In the genomic region with DNA sequence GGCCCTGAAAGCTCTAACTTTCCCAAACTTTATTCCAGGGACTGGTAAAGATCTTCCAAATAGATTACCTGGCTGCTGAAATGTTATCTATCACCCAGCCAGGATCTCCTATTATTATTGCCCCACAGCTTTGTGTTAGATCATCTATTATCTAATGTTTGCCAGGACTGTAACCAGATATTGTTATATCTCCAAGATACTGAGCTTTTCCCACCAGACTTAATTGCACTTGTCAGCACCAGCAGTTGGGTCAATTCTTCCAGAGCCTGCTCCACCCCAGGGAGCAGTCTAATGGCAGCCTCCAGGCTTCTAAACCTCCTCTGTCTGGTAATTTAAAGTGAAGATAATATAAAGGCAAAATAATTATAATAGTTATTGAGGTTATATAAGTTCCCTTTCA, we compare ENCODE assay signal across 2 cellular contexts.
TF ChIP-seq lines count a peak whose summit lies in the region.

No MANE protein-coding gene starts in this region.

TF ChIP-seq in GM23338, 12 proteins besides CTCF, POLR2A, EP300 and RAD21 (continues in another document):
- TF ChIP-seq, protein P1, sequence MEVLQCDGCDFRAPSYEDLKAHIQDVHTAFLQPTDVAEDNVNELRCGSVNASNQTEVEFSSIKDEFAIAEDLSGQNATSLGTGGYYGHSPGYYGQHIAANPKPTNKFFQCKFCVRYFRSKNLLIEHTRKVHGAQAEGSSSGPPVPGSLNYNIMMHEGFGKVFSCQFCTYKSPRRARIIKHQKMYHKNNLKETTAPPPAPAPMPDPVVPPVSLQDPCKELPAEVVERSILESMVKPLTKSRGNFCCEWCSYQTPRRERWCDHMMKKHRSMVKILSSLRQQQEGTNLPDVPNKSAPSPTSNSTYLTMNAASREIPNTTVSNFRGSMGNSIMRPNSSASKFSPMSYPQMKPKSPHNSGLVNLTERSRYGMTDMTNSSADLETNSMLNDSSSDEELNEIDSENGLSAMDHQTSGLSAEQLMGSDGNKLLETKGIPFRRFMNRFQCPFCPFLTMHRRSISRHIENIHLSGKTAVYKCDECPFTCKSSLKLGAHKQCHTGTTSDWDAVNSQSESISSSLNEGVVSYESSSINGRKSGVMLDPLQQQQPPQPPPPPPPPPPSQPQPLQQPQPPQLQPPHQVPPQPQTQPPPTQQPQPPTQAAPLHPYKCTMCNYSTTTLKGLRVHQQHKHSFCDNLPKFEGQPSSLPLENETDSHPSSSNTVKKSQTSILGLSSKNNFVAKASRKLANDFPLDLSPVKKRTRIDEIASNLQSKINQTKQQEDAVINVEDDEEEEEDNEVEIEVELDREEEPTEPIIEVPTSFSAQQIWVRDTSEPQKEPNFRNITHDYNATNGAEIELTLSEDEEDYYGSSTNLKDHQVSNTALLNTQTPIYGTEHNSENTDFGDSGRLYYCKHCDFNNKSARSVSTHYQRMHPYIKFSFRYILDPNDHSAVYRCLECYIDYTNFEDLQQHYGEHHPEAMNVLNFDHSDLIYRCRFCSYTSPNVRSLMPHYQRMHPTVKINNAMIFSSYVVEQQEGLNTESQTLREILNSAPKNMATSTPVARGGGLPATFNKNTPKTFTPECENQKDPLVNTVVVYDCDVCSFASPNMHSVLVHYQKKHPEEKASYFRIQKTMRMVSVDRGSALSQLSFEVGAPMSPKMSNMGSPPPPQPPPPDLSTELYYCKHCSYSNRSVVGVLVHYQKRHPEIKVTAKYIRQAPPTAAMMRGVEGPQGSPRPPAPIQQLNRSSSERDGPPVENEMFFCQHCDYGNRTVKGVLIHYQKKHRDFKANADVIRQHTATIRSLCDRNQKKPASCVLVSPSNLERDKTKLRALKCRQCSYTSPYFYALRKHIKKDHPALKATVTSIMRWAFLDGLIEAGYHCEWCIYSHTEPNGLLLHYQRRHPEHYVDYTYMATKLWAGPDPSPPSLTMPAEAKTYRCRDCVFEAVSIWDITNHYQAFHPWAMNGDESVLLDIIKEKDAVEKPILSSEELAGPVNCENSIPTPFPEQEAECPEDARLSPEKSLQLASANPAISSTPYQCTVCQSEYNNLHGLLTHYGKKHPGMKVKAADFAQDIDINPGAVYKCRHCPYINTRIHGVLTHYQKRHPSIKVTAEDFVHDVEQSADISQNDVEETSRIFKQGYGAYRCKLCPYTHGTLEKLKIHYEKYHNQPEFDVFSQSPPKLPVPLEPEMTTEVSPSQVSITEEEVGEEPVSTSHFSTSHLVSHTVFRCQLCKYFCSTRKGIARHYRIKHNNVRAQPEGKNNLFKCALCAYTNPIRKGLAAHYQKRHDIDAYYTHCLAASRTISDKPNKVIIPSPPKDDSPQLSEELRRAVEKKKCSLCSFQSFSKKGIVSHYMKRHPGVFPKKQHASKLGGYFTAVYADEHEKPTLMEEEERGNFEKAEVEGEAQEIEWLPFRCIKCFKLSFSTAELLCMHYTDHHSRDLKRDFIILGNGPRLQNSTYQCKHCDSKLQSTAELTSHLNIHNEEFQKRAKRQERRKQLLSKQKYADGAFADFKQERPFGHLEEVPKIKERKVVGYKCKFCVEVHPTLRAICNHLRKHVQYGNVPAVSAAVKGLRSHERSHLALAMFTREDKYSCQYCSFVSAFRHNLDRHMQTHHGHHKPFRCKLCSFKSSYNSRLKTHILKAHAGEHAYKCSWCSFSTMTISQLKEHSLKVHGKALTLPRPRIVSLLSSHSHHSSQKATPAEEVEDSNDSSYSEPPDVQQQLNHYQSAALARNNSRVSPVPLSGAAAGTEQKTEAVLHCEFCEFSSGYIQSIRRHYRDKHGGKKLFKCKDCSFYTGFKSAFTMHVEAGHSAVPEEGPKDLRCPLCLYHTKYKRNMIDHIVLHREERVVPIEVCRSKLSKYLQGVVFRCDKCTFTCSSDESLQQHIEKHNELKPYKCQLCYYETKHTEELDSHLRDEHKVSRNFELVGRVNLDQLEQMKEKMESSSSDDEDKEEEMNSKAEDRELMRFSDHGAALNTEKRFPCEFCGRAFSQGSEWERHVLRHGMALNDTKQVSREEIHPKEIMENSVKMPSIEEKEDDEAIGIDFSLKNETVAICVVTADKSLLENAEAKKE (CRISPR knock-in tag; IDR thresholded peaks at IDR 0.05), result no peak
- TF ChIP-seq, protein P2, sequence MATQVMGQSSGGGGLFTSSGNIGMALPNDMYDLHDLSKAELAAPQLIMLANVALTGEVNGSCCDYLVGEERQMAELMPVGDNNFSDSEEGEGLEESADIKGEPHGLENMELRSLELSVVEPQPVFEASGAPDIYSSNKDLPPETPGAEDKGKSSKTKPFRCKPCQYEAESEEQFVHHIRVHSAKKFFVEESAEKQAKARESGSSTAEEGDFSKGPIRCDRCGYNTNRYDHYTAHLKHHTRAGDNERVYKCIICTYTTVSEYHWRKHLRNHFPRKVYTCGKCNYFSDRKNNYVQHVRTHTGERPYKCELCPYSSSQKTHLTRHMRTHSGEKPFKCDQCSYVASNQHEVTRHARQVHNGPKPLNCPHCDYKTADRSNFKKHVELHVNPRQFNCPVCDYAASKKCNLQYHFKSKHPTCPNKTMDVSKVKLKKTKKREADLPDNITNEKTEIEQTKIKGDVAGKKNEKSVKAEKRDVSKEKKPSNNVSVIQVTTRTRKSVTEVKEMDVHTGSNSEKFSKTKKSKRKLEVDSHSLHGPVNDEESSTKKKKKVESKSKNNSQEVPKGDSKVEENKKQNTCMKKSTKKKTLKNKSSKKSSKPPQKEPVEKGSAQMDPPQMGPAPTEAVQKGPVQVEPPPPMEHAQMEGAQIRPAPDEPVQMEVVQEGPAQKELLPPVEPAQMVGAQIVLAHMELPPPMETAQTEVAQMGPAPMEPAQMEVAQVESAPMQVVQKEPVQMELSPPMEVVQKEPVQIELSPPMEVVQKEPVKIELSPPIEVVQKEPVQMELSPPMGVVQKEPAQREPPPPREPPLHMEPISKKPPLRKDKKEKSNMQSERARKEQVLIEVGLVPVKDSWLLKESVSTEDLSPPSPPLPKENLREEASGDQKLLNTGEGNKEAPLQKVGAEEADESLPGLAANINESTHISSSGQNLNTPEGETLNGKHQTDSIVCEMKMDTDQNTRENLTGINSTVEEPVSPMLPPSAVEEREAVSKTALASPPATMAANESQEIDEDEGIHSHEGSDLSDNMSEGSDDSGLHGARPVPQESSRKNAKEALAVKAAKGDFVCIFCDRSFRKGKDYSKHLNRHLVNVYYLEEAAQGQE (IDR thresholded peaks at IDR 0.05; ENCODE audit: unreplicated experiment), result no peak
- TF ChIP-seq, protein P3, sequence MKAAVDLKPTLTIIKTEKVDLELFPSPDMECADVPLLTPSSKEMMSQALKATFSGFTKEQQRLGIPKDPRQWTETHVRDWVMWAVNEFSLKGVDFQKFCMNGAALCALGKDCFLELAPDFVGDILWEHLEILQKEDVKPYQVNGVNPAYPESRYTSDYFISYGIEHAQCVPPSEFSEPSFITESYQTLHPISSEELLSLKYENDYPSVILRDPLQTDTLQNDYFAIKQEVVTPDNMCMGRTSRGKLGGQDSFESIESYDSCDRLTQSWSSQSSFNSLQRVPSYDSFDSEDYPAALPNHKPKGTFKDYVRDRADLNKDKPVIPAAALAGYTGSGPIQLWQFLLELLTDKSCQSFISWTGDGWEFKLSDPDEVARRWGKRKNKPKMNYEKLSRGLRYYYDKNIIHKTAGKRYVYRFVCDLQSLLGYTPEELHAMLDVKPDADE (IDR thresholded peaks at IDR 0.05), result no peak
- TF ChIP-seq ZNF114 (CRISPR knock-in tag; IDR thresholded peaks at IDR 0.05), result no peak
- TF ChIP-seq CREB1 (CRISPR knock-in tag; IDR thresholded peaks at IDR 0.05; ENCODE audit: low read depth), result no peak
- no peak for TF ChIP-seq EZH2phosphoT487 (IDR thresholded peaks at IDR 0.05; ENCODE audit: unreplicated experiment)
- TF ChIP-seq NANOG (IDR thresholded peaks at IDR 0.05; ENCODE audit: borderline replicate concordance), result no peak
- no peak for TF ChIP-seq STAT1 (IDR thresholded peaks at IDR 0.05; ENCODE audit: unreplicated experiment)
- TF ChIP-seq JUNB (IDR thresholded peaks at IDR 0.05; ENCODE audit: unreplicated experiment), result no peak
- no peak for TF ChIP-seq ZNF331 (CRISPR knock-in tag; IDR thresholded peaks at IDR 0.05; ENCODE audit: low read depth)

TF ChIP-seq in HEK293, 187 proteins besides CTCF, POLR2A, EP300 and RAD21 (continued from another document and continues in another):
- TF ChIP-seq ZNF23 (tag by site-specific recombination; IDR thresholded peaks at IDR 0.05; ENCODE audit: borderline replicate concordance), result no peak
- TF ChIP-seq ZNF133 (tag by site-specific recombination; IDR thresholded peaks at IDR 0.05), result no peak
- peak; percentile 41; the same call in 1 of the 2 replicates for TF ChIP-seq ZIC2 (tag by site-specific recombination; IDR thresholded peaks at IDR 0.05)
- TF ChIP-seq, protein P4, sequence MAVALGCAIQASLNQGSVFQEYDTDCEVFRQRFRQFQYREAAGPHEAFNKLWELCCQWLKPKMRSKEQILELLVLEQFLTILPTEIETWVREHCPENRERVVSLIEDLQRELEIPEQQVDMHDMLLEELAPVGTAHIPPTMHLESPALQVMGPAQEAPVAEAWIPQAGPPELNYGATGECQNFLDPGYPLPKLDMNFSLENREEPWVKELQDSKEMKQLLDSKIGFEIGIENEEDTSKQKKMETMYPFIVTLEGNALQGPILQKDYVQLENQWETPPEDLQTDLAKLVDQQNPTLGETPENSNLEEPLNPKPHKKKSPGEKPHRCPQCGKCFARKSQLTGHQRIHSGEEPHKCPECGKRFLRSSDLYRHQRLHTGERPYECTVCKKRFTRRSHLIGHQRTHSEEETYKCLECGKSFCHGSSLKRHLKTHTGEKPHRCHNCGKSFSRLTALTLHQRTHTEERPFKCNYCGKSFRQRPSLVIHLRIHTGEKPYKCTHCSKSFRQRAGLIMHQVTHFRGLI (tag by site-specific recombination; IDR thresholded peaks at IDR 0.05), result no peak
- TF ChIP-seq ZNF121 (tag by site-specific recombination; IDR thresholded peaks at IDR 0.05), result no peak
- no peak for TF ChIP-seq GLI4 (tag by site-specific recombination; IDR thresholded peaks at IDR 0.05)
- TF ChIP-seq, protein P5, sequence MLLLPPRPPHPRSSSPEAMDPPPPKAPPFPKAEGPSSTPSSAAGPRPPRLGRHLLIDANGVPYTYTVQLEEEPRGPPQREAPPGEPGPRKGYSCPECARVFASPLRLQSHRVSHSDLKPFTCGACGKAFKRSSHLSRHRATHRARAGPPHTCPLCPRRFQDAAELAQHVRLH (tag by site-specific recombination; IDR thresholded peaks at IDR 0.05), result no peak
- TF ChIP-seq ZNF391 (tag by site-specific recombination; IDR thresholded peaks at IDR 0.05; ENCODE audit: borderline replicate concordance, low read depth), result no peak
- TF ChIP-seq, protein P6, sequence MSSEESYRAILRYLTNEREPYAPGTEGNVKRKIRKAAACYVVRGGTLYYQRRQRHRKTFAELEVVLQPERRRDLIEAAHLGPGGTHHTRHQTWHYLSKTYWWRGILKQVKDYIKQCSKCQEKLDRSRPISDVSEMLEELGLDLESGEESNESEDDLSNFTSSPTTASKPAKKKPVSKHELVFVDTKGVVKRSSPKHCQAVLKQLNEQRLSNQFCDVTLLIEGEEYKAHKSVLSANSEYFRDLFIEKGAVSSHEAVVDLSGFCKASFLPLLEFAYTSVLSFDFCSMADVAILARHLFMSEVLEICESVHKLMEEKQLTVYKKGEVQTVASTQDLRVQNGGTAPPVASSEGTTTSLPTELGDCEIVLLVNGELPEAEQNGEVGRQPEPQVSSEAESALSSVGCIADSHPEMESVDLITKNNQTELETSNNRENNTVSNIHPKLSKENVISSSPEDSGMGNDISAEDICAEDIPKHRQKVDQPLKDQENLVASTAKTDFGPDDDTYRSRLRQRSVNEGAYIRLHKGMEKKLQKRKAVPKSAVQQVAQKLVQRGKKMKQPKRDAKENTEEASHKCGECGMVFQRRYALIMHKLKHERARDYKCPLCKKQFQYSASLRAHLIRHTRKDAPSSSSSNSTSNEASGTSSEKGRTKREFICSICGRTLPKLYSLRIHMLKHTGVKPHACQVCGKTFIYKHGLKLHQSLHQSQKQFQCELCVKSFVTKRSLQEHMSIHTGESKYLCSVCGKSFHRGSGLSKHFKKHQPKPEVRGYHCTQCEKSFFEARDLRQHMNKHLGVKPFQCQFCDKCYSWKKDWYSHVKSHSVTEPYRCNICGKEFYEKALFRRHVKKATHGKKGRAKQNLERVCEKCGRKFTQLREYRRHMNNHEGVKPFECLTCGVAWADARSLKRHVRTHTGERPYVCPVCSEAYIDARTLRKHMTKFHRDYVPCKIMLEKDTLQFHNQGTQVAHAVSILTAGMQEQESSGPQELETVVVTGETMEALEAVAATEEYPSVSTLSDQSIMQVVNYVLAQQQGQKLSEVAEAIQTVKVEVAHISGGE (tag by site-specific recombination; conservative IDR thresholded peaks at IDR 0.05; ENCODE audit: low read depth), result no peak
- no peak for TF ChIP-seq ZNF341 (tag by site-specific recombination; IDR thresholded peaks at IDR 0.05; ENCODE audit: low read depth)
- no peak for TF ChIP-seq MYNN (tag by site-specific recombination; IDR thresholded peaks at IDR 0.05; ENCODE audit: borderline replicate concordance)
- TF ChIP-seq SCRT1 (tag by site-specific recombination; IDR thresholded peaks at IDR 0.05; ENCODE audit: borderline replicate concordance), result no peak
- TF ChIP-seq TRIM28 (IDR thresholded peaks at IDR 0.05; ENCODE audit: borderline replicate concordance, low read length), result 0 out of 2 replicates have a peak, but pooled peaks have one; percentile 12
- TF ChIP-seq ZNF132 (tag by site-specific recombination; IDR thresholded peaks at IDR 0.05; ENCODE audit: borderline replicate concordance), result no peak
- TF ChIP-seq IKZF3 (tag by site-specific recombination; IDR thresholded peaks at IDR 0.05), result no peak
- no peak for TF ChIP-seq ZNF174 (tag by site-specific recombination; IDR thresholded peaks at IDR 0.05)
- TF ChIP-seq ZNF664 (tag by site-specific recombination; IDR thresholded peaks at IDR 0.05), result 0 out of 2 replicates have a peak, but pooled peaks have one; percentile 22
- no peak for TF ChIP-seq ZNF214 (tag by site-specific recombination; IDR thresholded peaks at IDR 0.05; ENCODE audit: borderline replicate concordance)
- no peak for TF ChIP-seq ZSCAN30 (tag by site-specific recombination; IDR thresholded peaks at IDR 0.05)
- TF ChIP-seq, protein P7, sequence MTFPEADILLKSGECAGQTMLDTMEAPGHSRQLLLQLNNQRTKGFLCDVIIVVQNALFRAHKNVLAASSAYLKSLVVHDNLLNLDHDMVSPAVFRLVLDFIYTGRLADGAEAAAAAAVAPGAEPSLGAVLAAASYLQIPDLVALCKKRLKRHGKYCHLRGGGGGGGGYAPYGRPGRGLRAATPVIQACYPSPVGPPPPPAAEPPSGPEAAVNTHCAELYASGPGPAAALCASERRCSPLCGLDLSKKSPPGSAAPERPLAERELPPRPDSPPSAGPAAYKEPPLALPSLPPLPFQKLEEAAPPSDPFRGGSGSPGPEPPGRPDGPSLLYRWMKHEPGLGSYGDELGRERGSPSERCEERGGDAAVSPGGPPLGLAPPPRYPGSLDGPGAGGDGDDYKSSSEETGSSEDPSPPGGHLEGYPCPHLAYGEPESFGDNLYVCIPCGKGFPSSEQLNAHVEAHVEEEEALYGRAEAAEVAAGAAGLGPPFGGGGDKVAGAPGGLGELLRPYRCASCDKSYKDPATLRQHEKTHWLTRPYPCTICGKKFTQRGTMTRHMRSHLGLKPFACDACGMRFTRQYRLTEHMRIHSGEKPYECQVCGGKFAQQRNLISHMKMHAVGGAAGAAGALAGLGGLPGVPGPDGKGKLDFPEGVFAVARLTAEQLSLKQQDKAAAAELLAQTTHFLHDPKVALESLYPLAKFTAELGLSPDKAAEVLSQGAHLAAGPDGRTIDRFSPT (tag by site-specific recombination; IDR thresholded peaks at IDR 0.05), result no peak
- TF ChIP-seq ZNF394 (tag by site-specific recombination; IDR thresholded peaks at IDR 0.05; ENCODE audit: borderline replicate concordance), result no peak
- TF ChIP-seq ZNF433 (tag by site-specific recombination; IDR thresholded peaks at IDR 0.05; ENCODE audit: low read depth), result no peak
- TF ChIP-seq ZNF514 (tag by site-specific recombination; IDR thresholded peaks at IDR 0.05), result no peak
- no peak for TF ChIP-seq KLF9 (tag by site-specific recombination; IDR thresholded peaks at IDR 0.05; ENCODE audit: low read depth)
- no peak for TF ChIP-seq ZNF248 (tag by site-specific recombination; IDR thresholded peaks at IDR 0.05)
